Comparison of ENCODE assay signal across 9 cellular contexts in the genomic region with DNA sequence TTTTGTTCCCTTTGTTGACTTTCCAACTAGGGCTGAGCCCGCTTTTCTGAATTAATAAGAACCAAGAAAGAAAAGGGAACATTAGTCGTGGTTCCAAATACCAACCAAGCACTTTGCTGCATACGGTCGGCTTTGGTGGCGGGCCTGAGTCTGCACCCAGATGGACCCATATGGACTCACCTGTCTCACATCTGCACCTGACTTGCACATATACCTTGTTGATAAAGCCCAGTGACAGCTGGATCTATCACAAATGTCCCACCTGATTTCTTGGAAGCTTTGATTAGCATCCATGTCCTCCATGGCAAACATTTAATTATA. TPM values are rescaled to one million over a fixed set of nuclear protein-coding genes. Genes with fewer than 3 reads are reported as not detected.
A peak's percentile ranks its signal among the peaks of the same experiment; 100 is the strongest.
DNase-seq lines count a peak whose midpoint lies in the region; ATAC-seq and TF ChIP-seq lines count a peak whose summit lies in the region.
"Had no signal": no experiment of that assay in that cellular context is flagged by ENCODE, and none has a peak within 500 bp of the region (broad histone marks: within the 10 kb centered on the region; RNA-seq: fewer than 3 reads in every experiment).

No MANE protein-coding gene starts in this region.

- H3K4me3 Mint-ChIP-seq in chondrocyte (ENCODE audit: unreplicated experiment) = no peak overlapping the region

- H3K9me3 Mint-ChIP-seq in chondrocyte (ENCODE audit: low read depth) = no peaks in the 10 kb centered on the region

- no peak overlapping the region for H3K27ac Mint-ChIP-seq in chondrocyte (ENCODE audit: unreplicated experiment)

- DNase-seq in chondrocyte (ENCODE audit: low spot score) (no peak), NCI-H446 (lab: John Stamatoyannopoulos, UW) (no peak), DMS53 (lab: John Stamatoyannopoulos, UW) (no peak), NCI-H2227 (lab: John Stamatoyannopoulos, UW; ENCODE audit: unreplicated experiment) (no peak)
- DNase-seq: T1000 had no signal

- H3K36me3 Mint-ChIP-seq in chondrocyte (ENCODE audit: low read depth) = no peaks in the 10 kb centered on the region

- ATAC-seq in GM19395 (IDR thresholded peaks at IDR 0.05; ENCODE audit: unreplicated experiment) = peak; percentile 11
- peak; percentile 20 for ATAC-seq in HG03354 (IDR thresholded peaks at IDR 0.05; ENCODE audit: poor library complexity, severe bottlenecking, unreplicated experiment)
- ATAC-seq in HG02870 (IDR thresholded peaks at IDR 0.05; ENCODE audit: unreplicated experiment) = no peak

- no peaks in the 10 kb centered on the region for H3K27me3 Mint-ChIP-seq in chondrocyte (ENCODE audit: low read depth)

- H3K27ac ChIP-seq in 22Rv1 = no peak overlapping the region

- TF ChIP-seq CTCF in 22Rv1 (IDR thresholded peaks at IDR 0.05) = peak; percentile 60
- peak; percentile 44 for TF ChIP-seq CTCF in chondrocyte (IDR thresholded peaks at IDR 0.05)

- H3K4me1 Mint-ChIP-seq in chondrocyte (ENCODE audit: low read depth) = peaks cover 59% of the 10 kb centered on the region

RNA-seq across cellular contexts. Expression of gene TPD52L1, which starts 39.0 kb away (rescaled TPM):
- total RNA-seq in chondrocyte = 24.1 to 52.8 TPM (median 48.0 TPM) in 3 replicates
